15 cellular contexts compared by ENCODE assay signal in genomic region chr6:37897819-37898534, GRCh38.
"Had no signal": no experiment of that assay in that cellular context is flagged by ENCODE, and none has a peak within 500 bp of the region (broad histone marks: within the 10 kb centered on the region; RNA-seq: fewer than 3 reads in every experiment).

No MANE protein-coding gene starts in this region.

- H3K27ac Mint-ChIP-seq: activated B cell treated with CpG ODN at 0.5 μM for 24 hours; activated CD8-positive, alpha-beta T cell treated with anti-CD3 and anti-CD28 coated beads for 36 hours; neural progenitor cell; T-helper 1 cell treated with Interleukin-12 subunit alpha and Interleukin-12 subunit beta and Interleukin-4 antibody, amounts not matched to agents 30 μg/mL and 1 μg/mL, for 36 hours had no signal

- H3K27me3 ChIP-seq: esophagus muscularis mucosa, neural progenitor cell, ovary, sigmoid colon, upper lobe of right lung had no signal

- FAIRE-seq: kidney had no signal

- H3K27me3 Mint-ChIP-seq: activated B cell treated with CpG ODN at 0.5 μM for 24 hours; activated CD8-positive, alpha-beta T cell treated with anti-CD3 and anti-CD28 coated beads for 36 hours; stimulated activated naive CD8-positive, alpha-beta T cell treated with anti-CD3 and anti-CD28 coated beads, Interleukin-15, amount 100 ng/mL, for 72 hours had no signal

- H3K9me3 Mint-ChIP-seq: T-helper 1 cell treated with Interleukin-12 subunit alpha and Interleukin-12 subunit beta and Interleukin-4 antibody, amounts not matched to agents 30 μg/mL and 1 μg/mL, for 36 hours had no signal

- H3K4me1 ChIP-seq: upper lobe of right lung had no signal

- H3K4me3 Mint-ChIP-seq: activated B cell treated with CpG ODN at 0.5 μM for 24 hours; activated CD8-positive, alpha-beta T cell treated with anti-CD3 and anti-CD28 coated beads for 36 hours; activated T-cell treated with anti-CD3 and anti-CD28 coated beads, Interleukin-2, amount 50 U/mL, for 4 hours; neural progenitor cell; stimulated activated naive CD8-positive, alpha-beta T cell treated with anti-CD3 and anti-CD28 coated beads, Interleukin-15, amount 100 ng/mL, for 72 hours; T-helper 1 cell treated with Interleukin-12 subunit alpha and Interleukin-12 subunit beta and Interleukin-4 antibody, amounts not matched to agents 30 μg/mL and 1 μg/mL, for 36 hours had no signal

- H3K9me3 ChIP-seq: ovary, sigmoid colon, upper lobe of right lung had no signal

- H3K4me2 ChIP-seq: neural progenitor cell had no signal

- H3K4me3 ChIP-seq: esophagus muscularis mucosa, neural progenitor cell, ovary, sigmoid colon, upper lobe of right lung had no signal

- DNase-seq: activated B cell treated with CpG ODN at 0.5 μM for 24 hours; activated CD4-positive, alpha-beta T cell treated with anti-CD3 and anti-CD28 coated beads for 48 hours; activated CD8-positive, alpha-beta T cell treated with anti-CD3 and anti-CD28 coated beads for 36 hours; activated effector memory CD4-positive, alpha-beta T cell treated with Interleukin-2 at 50 U/mL for 16 hours; activated naive CD4-positive, alpha-beta T cell treated with anti-CD3 and anti-CD28 coated beads, Interleukin-2, amount 50 U/mL, for 16 hours; activated T-cell treated with anti-CD3 and anti-CD28 coated beads, Interleukin-2, amount 50 U/mL, for 4 hours; kidney; ovary; sigmoid colon; stimulated activated CD4-positive, alpha-beta T cell treated with anti-CD3 and anti-CD28 coated beads, Interleukin-1b, Interleukin-23, amount 100 ng/mL, for 48 hours; stimulated activated naive CD8-positive, alpha-beta T cell treated with anti-CD3 and anti-CD28 coated beads, Interleukin-15, amount 100 ng/mL, for 72 hours; upper lobe of right lung had no signal

- H3K36me3 ChIP-seq: esophagus muscularis mucosa, neural progenitor cell, ovary, upper lobe of right lung had no signal

- ATAC-seq: activated CD8-positive, alpha-beta T cell treated with anti-CD3 and anti-CD28 coated beads for 36 hours; activated T-cell treated with anti-CD3 and anti-CD28 coated beads, Interleukin-2, amount 50 U/mL, for 4 hours; stimulated activated naive CD8-positive, alpha-beta T cell treated with anti-CD3 and anti-CD28 coated beads, Interleukin-15, amount 100 ng/mL, for 72 hours; upper lobe of right lung had no signal

- H2AFZ ChIP-seq: neural progenitor cell had no signal

- H3K9ac ChIP-seq: neural progenitor cell had no signal

- H3K4me1 Mint-ChIP-seq: neural progenitor cell had no signal

- H3K27ac ChIP-seq: esophagus muscularis mucosa, neural progenitor cell, ovary, sigmoid colon, upper lobe of right lung had no signal
